ENCODE assay signal across 1 cellular context in the genomic region with DNA sequence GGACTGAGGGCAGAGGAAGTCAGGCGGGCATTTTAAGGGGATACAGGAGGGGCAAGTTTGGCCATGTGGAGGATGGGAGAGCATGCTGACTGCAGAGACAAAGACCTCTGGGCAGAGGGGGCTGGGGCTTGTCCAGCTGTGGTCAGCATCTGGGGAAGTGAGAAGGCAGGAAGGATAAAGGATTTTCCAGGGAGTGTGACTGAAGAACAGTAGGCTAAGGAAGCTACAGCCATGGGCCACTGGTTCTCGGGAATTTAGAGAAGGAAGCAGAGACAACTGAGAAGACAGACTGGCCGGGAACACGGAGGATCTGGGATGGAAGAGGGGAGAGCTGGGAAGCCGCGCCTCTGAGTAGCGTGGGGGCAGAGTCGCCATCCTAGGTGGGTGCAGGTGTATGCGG.
A peak's percentile ranks its signal among the peaks of the same experiment; 100 is the strongest.
TF ChIP-seq lines count a peak whose summit lies in the region.

No MANE protein-coding gene starts in this region.

TF ChIP-seq in HepG2, 621 proteins besides CTCF, POLR2A, EP300 and RAD21:
- peak; percentile 38 for TF ChIP-seq AGO2 (optimal IDR thresholded peaks at IDR 0.05; ENCODE audit: low read depth, low read length)
- TF ChIP-seq ZFP36L1 (CRISPR knock-in tag; IDR thresholded peaks at IDR 0.05), result no peak
- TF ChIP-seq, protein P1, sequence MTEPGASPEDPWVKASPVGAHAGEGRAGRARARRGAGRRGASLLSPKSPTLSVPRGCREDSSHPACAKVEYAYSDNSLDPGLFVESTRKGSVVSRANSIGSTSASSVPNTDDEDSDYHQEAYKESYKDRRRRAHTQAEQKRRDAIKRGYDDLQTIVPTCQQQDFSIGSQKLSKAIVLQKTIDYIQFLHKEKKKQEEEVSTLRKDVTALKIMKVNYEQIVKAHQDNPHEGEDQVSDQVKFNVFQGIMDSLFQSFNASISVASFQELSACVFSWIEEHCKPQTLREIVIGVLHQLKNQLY (CRISPR knock-in tag; IDR thresholded peaks at IDR 0.05), result no peak
